ENCODE assay signal across 8 cellular contexts in the genomic region with DNA sequence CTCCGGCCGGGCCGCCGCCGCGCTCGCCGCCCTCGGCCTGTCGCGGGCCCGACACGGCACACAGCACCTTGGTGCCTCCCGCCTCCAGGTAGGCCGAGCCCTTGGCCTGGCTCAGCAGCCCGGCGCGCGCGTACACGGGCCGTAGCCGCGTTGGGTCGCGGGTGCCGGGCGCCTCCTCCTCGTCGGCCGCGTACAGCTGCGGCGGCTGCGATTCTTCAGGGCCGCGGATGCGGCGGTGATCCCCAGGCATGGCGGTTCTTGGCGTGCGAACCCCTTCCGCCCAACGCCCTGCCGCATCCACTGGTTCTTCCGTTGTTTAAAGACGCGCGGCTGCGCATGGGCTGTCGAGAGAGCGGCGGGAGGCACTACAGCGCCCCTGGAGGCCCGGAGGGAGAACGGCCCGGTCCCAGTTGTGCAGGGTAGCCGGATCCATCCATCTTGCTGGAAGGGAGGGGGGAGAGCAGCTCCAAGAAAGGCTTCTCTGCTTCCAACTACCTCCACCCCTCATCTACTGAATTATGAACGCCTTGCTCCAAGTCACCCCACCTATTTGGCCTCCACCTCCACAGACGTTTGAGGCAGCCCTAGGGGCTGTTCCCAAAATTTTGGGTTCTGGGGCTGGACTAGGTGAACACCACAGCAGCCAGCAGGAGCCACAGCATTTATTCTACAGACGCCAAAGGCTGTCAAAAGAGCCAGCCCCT. TPM values are rescaled to one million over a fixed set of nuclear protein-coding genes. Genes with fewer than 3 reads are reported as not detected.
A peak's percentile ranks its signal among the peaks of the same experiment; 100 is the strongest.
DNase-seq lines count a peak whose midpoint lies in the region; ATAC-seq and TF ChIP-seq lines count a peak whose summit lies in the region.

A gene (minus strand): TSS at position 290 of the 704 bp plus-strand sequence. CDS start 40 bp downstream, at position 250.

- H3K27me3 ChIP-seq in SJSA1 (replicated peaks) (no peaks in the 10 kb centered on the region), gastroesophageal sphincter (no peaks in the 10 kb centered on the region)

- peak within 1 kb of the TSS; percentile 90 for H3K27ac Mint-ChIP-seq in HFFc6

- no peak for TF ChIP-seq EP300 in gastroesophageal sphincter (IDR thresholded peaks at IDR 0.05)

- H3K9me3 ChIP-seq in SJSA1 (replicated peaks) (0 out of 2 replicates have a peak, but pooled peaks cover 2% of the 10 kb centered on the region), gastroesophageal sphincter (no peaks in the 10 kb centered on the region)

- H3K4me1 Mint-ChIP-seq in HFFc6 (ENCODE audit: low read depth): peaks cover 11% of the 10 kb centered on the region

- peak; percentile 73 to 75 for TF ChIP-seq POLR2A in gastroesophageal sphincter (IDR thresholded peaks at IDR 0.05)

- H3K36me3 Mint-ChIP-seq in HFFc6 (ENCODE audit: low read depth): peaks cover 20% of the 10 kb centered on the region

- H3K4me1 ChIP-seq in SJSA1 (replicated peaks) (peaks cover 19% of the 10 kb centered on the region), gastroesophageal sphincter (peaks cover 2 to 49% (median 17%) of the 10 kb centered on the region in 3 donors)

- DNase-seq in HFFc6: peak; percentile 87
- peak; percentile 90 for DNase-seq in MV-4-11 (lab: John Stamatoyannopoulos, UW)
- peak; percentile 73 to 83 for DNase-seq in SJSA1 (ENCODE audit: low read depth in 1 of 2, low spot score in 2 of 2)
- peak; percentile 80 to 87 (median 84) for DNase-seq in activated naive CD4-positive, alpha-beta T cell (lab: John Stamatoyannopoulos, UW)
- DNase-seq in non-pigmented ciliary epithelial cell (ENCODE audit: low read depth): peak; percentile 55
- peak; percentile 51 to 92 (median 83) for DNase-seq in substantia nigra (lab: John Stamatoyannopoulos, UW)

- H3K36me3 ChIP-seq in SJSA1 (peaks cover 67% of the 10 kb centered on the region), gastroesophageal sphincter (peaks cover 0 to 57% of the 10 kb centered on the region in 2 donors)

- TF ChIP-seq CTCF in HFFc6 (IDR thresholded peaks at IDR 0.05) (peak; percentile 87), gastroesophageal sphincter (IDR thresholded peaks at IDR 0.05) (peak in 3 of 4 experiments; percentile 81 to 98 (median 91))

- peak; percentile 97 for ATAC-seq in gastroesophageal sphincter

- H3K27me3 Mint-ChIP-seq in HFFc6 (ENCODE audit: insufficient read depth): peaks cover 6% of the 10 kb centered on the region; the same call in 1 of the 2 replicates

- peak within 1 kb of the TSS; percentile 79 for H3K4me3 ChIP-seq in GM08714 (ENCODE audit: low read length)
- H3K4me3 ChIP-seq in SJSA1: peak within 1 kb of the TSS; percentile 60
- H3K4me3 ChIP-seq in gastroesophageal sphincter: peak within 1 kb of the TSS; percentile 65 to 75

- H3K4me3 Mint-ChIP-seq in HFFc6: peak within 1 kb of the TSS; percentile 88

- peak within 1 kb of the TSS; percentile 56; the same call in 1 of the 2 replicates for H3K27ac ChIP-seq in SJSA1
- H3K27ac ChIP-seq in gastroesophageal sphincter: peak within 1 kb of the TSS; percentile 14 to 92 (median 91)
- H3K27ac ChIP-seq in substantia nigra (ENCODE audit: low read depth, low read length, poor library complexity, severe bottlenecking): peak within 1 kb of the TSS; percentile 69

- WGBS in gastroesophageal sphincter (ENCODE audit: low coverage in 1 of 2), 2 donors: 0% methylated on average over 3 of the region's 61 CpGs; no CpG with 5 or more reads in 1 of the 2 donors

- H3K9me3 Mint-ChIP-seq in HFFc6: no peaks in the 10 kb centered on the region

RNA-seq across cellular contexts. Expression of the gene that starts here (rescaled TPM):
- total RNA-seq in HFFc6 (2021; fragmentation: NEBNext Ultra II Directional; extraction: Animal tissue kit (Norgen Biotek cat#: 25700)): 10 to 100 TPM; 19.4 to 24.9 (median 21.6) TPM
- total RNA-seq in SJSA1 (2014; rRNA removed; shearing (Covaris generic)): 32.1 and 35.0 TPM in 2 replicates
- total RNA-seq in gastroesophageal sphincter: 10 to 100 TPM; 23.0 to 31.1 (median 26.4) TPM

Comparison
In these comparisons a context has a peak if more than half of its experiments do, and no peak if none do; other contexts are left out.
1. Peak in every context shown above with its lines: DNase-seq, ATAC-seq, H3K4me3 ChIP-seq and H3K27ac ChIP-seq.